ENCODE assay signal across 1 cellular context in genomic region chr14:80215081-80215480, GRCh38.
TF ChIP-seq lines count a peak whose summit lies in the region.

No MANE protein-coding gene starts in this region.

TF ChIP-seq in IMR-90, 13 proteins besides CTCF, POLR2A, EP300 and RAD21 (continued from another document):
- no peak for TF ChIP-seq RCOR1 (IDR thresholded peaks at IDR 0.05; ENCODE audit: insufficient replicate concordance, low read length)
- no peak for TF ChIP-seq SMC3 (IDR thresholded peaks at IDR 0.05; ENCODE audit: low read depth, low read length)
- no peak for TF ChIP-seq MXI1 (IDR thresholded peaks at IDR 0.05; ENCODE audit: borderline replicate concordance, low read depth, low read length)
- TF ChIP-seq USF2 (IDR thresholded peaks at IDR 0.05; ENCODE audit: low read depth, low read length), result no peak
- TF ChIP-seq MAZ (IDR thresholded peaks at IDR 0.05; ENCODE audit: borderline replicate concordance, low read depth, low read length), result no peak
- TF ChIP-seq CHD1 (IDR thresholded peaks at IDR 0.05; ENCODE audit: low read depth, low read length), result no peak
- no peak for TF ChIP-seq FOS (IDR thresholded peaks at IDR 0.05; ENCODE audit: low read depth, low read length)
- TF ChIP-seq BHLHE40 (IDR thresholded peaks at IDR 0.05; ENCODE audit: low read depth, low read length), result no peak
